ENCODE assay signal across 3 cellular contexts in the genomic region with DNA sequence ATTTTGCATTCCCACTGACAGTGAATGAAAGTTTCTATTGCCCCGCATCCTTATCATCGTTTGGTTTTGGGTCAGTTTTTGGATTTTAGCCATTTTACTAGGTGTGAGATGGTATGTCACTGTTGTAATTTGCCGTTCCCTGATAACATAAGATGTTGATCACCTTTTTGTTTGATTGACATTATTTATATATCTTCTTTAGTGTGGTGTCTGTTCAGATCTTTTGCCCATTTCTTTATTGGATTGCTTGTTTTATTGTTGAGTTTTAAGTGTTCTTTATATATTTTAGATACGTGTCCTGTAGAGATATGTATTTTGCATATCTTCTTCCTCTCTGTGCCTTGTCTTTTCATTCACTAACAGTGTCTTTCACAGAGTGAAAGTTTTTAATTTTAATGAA.
"Had no signal": no experiment of that assay in that cellular context is flagged by ENCODE, and none has a peak within 500 bp of the region (broad histone marks: within the 10 kb centered on the region; RNA-seq: fewer than 3 reads in every experiment).

No MANE protein-coding gene starts in this region.

- DNase-seq: GDM1, GF-D8 had no signal

- ATAC-seq: GM12878 had no signal
